In genomic region chr15:67882487-67883227, GRCh38 we compare ENCODE assay signal across 9 cellular contexts. TPM values are rescaled to one million over a fixed set of nuclear protein-coding genes. Genes with fewer than 3 reads are reported as not detected.
DNase-seq lines count a peak whose midpoint lies in the region; ATAC-seq and TF ChIP-seq lines count a peak whose summit lies in the region.
"Had no signal": no experiment of that assay in that cellular context is flagged by ENCODE, and none has a peak within 500 bp of the region (broad histone marks: within the 10 kb centered on the region; RNA-seq: fewer than 3 reads in every experiment).

No MANE protein-coding gene starts in this region.

- H3K36me3 ChIP-seq in Panc1 (ENCODE audit: control insufficient read depth, insufficient read depth, low read length) (no peaks in the 10 kb centered on the region), thyroid gland (no peaks in the 10 kb centered on the region)

- in situ Hi-C loops in Panc1 (cut with HindIII; ENCODE audit: low pct_unique_long_range_greater_than_20kb, low sequenced_read_pairs) = no loop called here

- H3K4me1 ChIP-seq in Panc1 (ENCODE audit: control insufficient read depth, insufficient read depth, low read length) = peaks cover 51% of the 10 kb centered on the region
- H3K4me1 ChIP-seq in thyroid gland = peaks cover 12 to 32% of the 10 kb centered on the region in 2 donors
- peaks cover 2% of the 10 kb centered on the region for H3K4me1 ChIP-seq in right cardiac atrium (ENCODE audit: control insufficient read depth, insufficient read depth, low read length)

- ATAC-seq in Panc1 = no peak
- no peak for ATAC-seq in HG03280 (IDR thresholded peaks at IDR 0.05; ENCODE audit: unreplicated experiment)
- ATAC-seq in right cardiac atrium = no peak

- TF ChIP-seq CTCF in Panc1 (IDR thresholded peaks at IDR 0.05) (no peak), fibroblast of pulmonary artery (IDR thresholded peaks at IDR 0.05; ENCODE audit: low read length, missing control alignments) (no peak), thyroid gland (IDR thresholded peaks at IDR 0.05) (no peak)

- H3K27ac ChIP-seq in Panc1 (ENCODE audit: low read length) = peak overlapping the region; percentile 92
- peak overlapping the region; percentile 0 to 94 (median 89) for H3K27ac ChIP-seq in thyroid gland
- H3K27ac ChIP-seq in right cardiac atrium (ENCODE audit: low read length) = no peak overlapping the region

- 83% methylated on average over 8 of the region's 8 CpGs for WGBS in thyroid gland, 2 donors
- 73% methylated on average over 8 of the region's 8 CpGs for WGBS in right cardiac atrium

- peak; percentile 20 for DNase-seq in activated CD4-positive, alpha-beta T cell treated with anti-CD3 and anti-CD28 coated beads, Interleukin-2, amount 10 ng/mL, durations not matched to agents 7 days and 5 days
- no peak for DNase-seq in activated CD4-positive, alpha-beta T cell treated with anti-CD3 and anti-CD28 coated beads, Interleukin-2, amount 50 U/mL, for 4 hours
- DNase-seq in Panc1 (ENCODE audit: low read depth, low spot score) (no peak), fibroblast of pulmonary artery (ENCODE audit: low read depth) (peak; percentile 45), thyroid gland (no peak), T-helper 9 cell (no peak), right cardiac atrium (no peak)

- H3K27me3 ChIP-seq in Panc1 (ENCODE audit: control insufficient read depth, insufficient read depth, low read length) (no peaks in the 10 kb centered on the region), thyroid gland (no peaks in the 10 kb centered on the region), right cardiac atrium (ENCODE audit: control insufficient read depth, insufficient read depth) (no peaks in the 10 kb centered on the region)

- H3K9me3 ChIP-seq in Panc1 (ENCODE audit: control insufficient read depth, insufficient read depth, low read depth, low read length) (no peaks in the 10 kb centered on the region), thyroid gland (no peaks in the 10 kb centered on the region), right cardiac atrium (ENCODE audit: control insufficient read depth, low read length) (no peaks in the 10 kb centered on the region)

- intact Hi-C loops in Panc1 (cut with micrococcal nuclease; ENCODE audit: unreplicated experiment) (no loop called here), thyroid gland (cut with DNase I) (no loop called here), right cardiac atrium (cut with DNase I) (loop anchor here in 1 of 4 donors (10.0 kb wide), 1 partner anchor 72 kb away; no protein-coding TSS in a partner anchor)

- H3K36me3 Mint-ChIP-seq in activated CD4-positive, alpha-beta T cell treated with anti-CD3 and anti-CD28 coated beads, Interleukin-2, amount 10 ng/mL, durations not matched to agents 7 days and 5 days (ENCODE audit: low read depth) = no peaks in the 10 kb centered on the region

- peaks cover 13% of the 10 kb centered on the region for H3K27me3 Mint-ChIP-seq in activated CD4-positive, alpha-beta T cell treated with anti-CD3 and anti-CD28 coated beads, Interleukin-2, amount 10 ng/mL, durations not matched to agents 7 days and 5 days

- TF ChIP-seq POLR2A in thyroid gland (IDR thresholded peaks at IDR 0.05) = no peak

- H3K4me3 ChIP-seq in Panc1 (ENCODE audit: low read depth in 2 of 2, low read length in 2 of 2) = no peak overlapping the region
- H3K4me3 ChIP-seq in fibroblast of pulmonary artery (replicated peaks; ENCODE audit: low read depth, low read length) = no peak overlapping the region
- no peak overlapping the region for H3K4me3 ChIP-seq in thyroid gland (replicated peaks in 1 of 3)
- H3K4me3 ChIP-seq in right cardiac atrium (ENCODE audit: low read length) = no peak overlapping the region

- H3K27ac Mint-ChIP-seq in activated CD4-positive, alpha-beta T cell treated with anti-CD3 and anti-CD28 coated beads, Interleukin-2, amount 10 ng/mL, durations not matched to agents 7 days and 5 days = no peak overlapping the region

- CTCF ChIA-PET in activated CD4-positive, alpha-beta T cell treated with anti-CD3 and anti-CD28 coated beads, Interleukin-2, amount 10 ng/mL, durations not matched to agents 7 days and 5 days (lab: Charles Lee) = interaction anchor here (0.5 to 1.1 kb wide), 2 partner anchors 29 to 705 kb away, joined by 3 read pairs; no protein-coding TSS in a partner anchor
- CTCF ChIA-PET in Panc1 (lab: Charles Lee) = interaction anchor here (0.7 kb wide), 1 partner anchor 137 kb away, joined by 3 read pairs; no protein-coding TSS in a partner anchor

- POLR2A ChIA-PET in activated CD4-positive, alpha-beta T cell treated with anti-CD3 and anti-CD28 coated beads, Interleukin-2, amount 10 ng/mL, durations not matched to agents 7 days and 5 days (lab: Charles Lee) = no interaction called here
- POLR2A ChIA-PET in Panc1 (lab: Charles Lee) = no interaction called here

- H3K4me3 Mint-ChIP-seq in activated CD4-positive, alpha-beta T cell treated with anti-CD3 and anti-CD28 coated beads, Interleukin-2, amount 10 ng/mL, durations not matched to agents 7 days and 5 days = no peak overlapping the region

- H3K4me1 Mint-ChIP-seq in activated CD4-positive, alpha-beta T cell treated with anti-CD3 and anti-CD28 coated beads, Interleukin-2, amount 10 ng/mL, durations not matched to agents 7 days and 5 days = peaks cover 19% of the 10 kb centered on the region

- H3K9me3 Mint-ChIP-seq in activated CD4-positive, alpha-beta T cell treated with anti-CD3 and anti-CD28 coated beads, Interleukin-2, amount 10 ng/mL, durations not matched to agents 7 days and 5 days = no peaks in the 10 kb centered on the region

- BruUV-seq in Panc1 (replicated peaks; lab: Mats Ljungman, UMichigan) = no TSS peak

RNA-seq across cellular contexts. Expression of gene RNU6-1, which starts 42.8 kb away (rescaled TPM):
- not detected for total RNA-seq in activated CD4-positive, alpha-beta T cell treated with anti-CD3 and anti-CD28 coated beads, Interleukin-2, amount 10 ng/mL, durations not matched to agents 7 days and 5 days
- total RNA-seq in Panc1 (2021; ENCODE audit: unreplicated experiment) (not detected), thyroid gland (not detected), right cardiac atrium (not detected)
- polyA plus RNA-seq in Panc1 (2012; ENCODE audit: insufficient read length) = not detected
- not detected for polyA plus RNA-seq in right cardiac atrium
- total RNA-seq: lower leg skin had no signal

RNA-seq across cellular contexts. Expression of gene SKOR1, which starts 57.3 kb away (rescaled TPM):
- total RNA-seq in activated CD4-positive, alpha-beta T cell treated with anti-CD3 and anti-CD28 coated beads, Interleukin-2, amount 10 ng/mL, durations not matched to agents 7 days and 5 days = under 1 TPM; 0.29 to 0.30 TPM
- 0.21 TPM for total RNA-seq in Panc1 (2021; ENCODE audit: unreplicated experiment)
- polyA plus RNA-seq in Panc1 (2012; ENCODE audit: insufficient read length) = 0.12 TPM
- total RNA-seq in thyroid gland = 1 to 10 TPM in 1 of 4 donors, under 1 TPM in 3; 0.49 to 1.2 (median 0.85) TPM
- total RNA-seq in right cardiac atrium = under 1 TPM; 0.17 to 0.28 (median 0.20) TPM
- polyA plus RNA-seq in right cardiac atrium = 0.11 TPM

Comparison
In these comparisons a context has a peak if more than half of its experiments do, and no peak if none do; other contexts are left out.
1. DNase-seq: peak in activated CD4-positive, alpha-beta T cell treated with anti-CD3 and anti-CD28 coated beads, Interleukin-2, amount 10 ng/mL, durations not matched to agents 7 days and 5 days (single experiment) and fibroblast of pulmonary artery (single experiment); none in activated CD4-positive, alpha-beta T cell treated with anti-CD3 and anti-CD28 coated beads, Interleukin-2, amount 50 U/mL, for 4 hours (0 of 2), Panc1 (single experiment), thyroid gland (0 of 2), T-helper 9 cell (single experiment) and right cardiac atrium (0 of 3).